ENCODE assay signal across 13 cellular contexts in genomic region chr4:31234494-31234893, GRCh38.
DNase-seq lines count a peak whose midpoint lies in the region; ATAC-seq and FAIRE-seq lines count a peak whose summit lies in the region.
"Had no signal": no experiment of that assay in that cellular context is flagged by ENCODE, and none has a peak within 500 bp of the region (broad histone marks: within the 10 kb centered on the region; RNA-seq: fewer than 3 reads in every experiment).

No MANE protein-coding gene starts in this region.

- peak overlapping the region in 1 of 2 donors; percentile 40 for H3K27ac Mint-ChIP-seq in stimulated activated naive CD8-positive, alpha-beta T cell treated with anti-CD3 and anti-CD28 coated beads, Interleukin-15, amount 100 ng/mL, for 72 hours
- H3K27ac Mint-ChIP-seq: activated B cell treated with CpG ODN at 0.5 μM for 24 hours, B cell had no signal

- H3K27me3 Mint-ChIP-seq in stimulated activated naive CD8-positive, alpha-beta T cell treated with anti-CD3 and anti-CD28 coated beads, Interleukin-15, amount 100 ng/mL, for 72 hours, result no peaks in the 10 kb centered on the region
- no peaks in the 10 kb centered on the region for H3K27me3 Mint-ChIP-seq in activated T-cell treated with anti-CD3 and anti-CD28 coated beads, Interleukin-2, amount 50 U/mL, for 4 hours (ENCODE audit: low read depth)
- H3K27me3 Mint-ChIP-seq: activated B cell treated with CpG ODN at 0.5 μM for 24 hours, B cell had no signal

- no peaks in the 10 kb centered on the region for H3K36me3 Mint-ChIP-seq in activated T-cell treated with anti-CD3 and anti-CD28 coated beads, Interleukin-2, amount 50 U/mL, for 4 hours (ENCODE audit: insufficient read depth)

- no peaks in the 10 kb centered on the region for H3K4me1 Mint-ChIP-seq in stimulated activated naive CD8-positive, alpha-beta T cell treated with anti-CD3 and anti-CD28 coated beads, Interleukin-15, amount 100 ng/mL, for 72 hours
- no peaks in the 10 kb centered on the region for H3K4me1 Mint-ChIP-seq in activated T-cell treated with anti-CD3 and anti-CD28 coated beads, Interleukin-2, amount 50 U/mL, for 4 hours (ENCODE audit: low read depth)
- H3K4me1 Mint-ChIP-seq: activated B cell treated with CpG ODN at 0.5 μM for 24 hours, B cell had no signal

- H3K9me3 Mint-ChIP-seq in stimulated activated naive CD8-positive, alpha-beta T cell treated with anti-CD3 and anti-CD28 coated beads, Interleukin-15, amount 100 ng/mL, for 72 hours, result peaks cover 5 to 15% of the 10 kb centered on the region in 2 donors
- peaks cover 12% of the 10 kb centered on the region for H3K9me3 Mint-ChIP-seq in activated T-cell treated with anti-CD3 and anti-CD28 coated beads, Interleukin-2, amount 50 U/mL, for 4 hours

- peak; percentile 40 for ATAC-seq in stimulated activated naive CD8-positive, alpha-beta T cell treated with anti-CD3 and anti-CD28 coated beads, Interleukin-15, amount 100 ng/mL, for 72 hours
- no peak for ATAC-seq in stimulated activated naive CD8-positive, alpha-beta T cell treated with anti-CD3 and anti-CD28 coated beads, Interleukin-15, Interleukin-2, amounts not matched to agents 100 U/mL and 50 U/mL, for 24 hours
- ATAC-seq in HG02938 (IDR thresholded peaks at IDR 0.05; ENCODE audit: unreplicated experiment), result peak; percentile 63
- no peak for ATAC-seq in activated T-cell treated with anti-CD3 and anti-CD28 coated beads, Interleukin-2, amount 50 U/mL, for 4 hours
- ATAC-seq: gastroesophageal sphincter had no signal

- peak in 1 of 2 donors; percentile 16 for DNase-seq in stimulated activated naive CD8-positive, alpha-beta T cell treated with anti-CD3 and anti-CD28 coated beads, Interleukin-15, amount 100 ng/mL, for 72 hours
- DNase-seq in stimulated activated naive CD8-positive, alpha-beta T cell treated with anti-CD3 and anti-CD28 coated beads, Interleukin-15, Interleukin-2, amounts not matched to agents 100 U/mL and 50 U/mL, for 24 hours, result no peak
- peak; percentile 18 for DNase-seq in RPMI8226
- DNase-seq in NOMO-1 treated with dmso at 0.1 percent for 144 hours (lab: John Stamatoyannopoulos, UW; ENCODE audit: unreplicated experiment), result no peak
- DNase-seq in activated CD4-positive, CD25-positive, alpha-beta regulatory T cell treated with anti-CD3 and anti-CD28 coated beads, Interleukin-2, amount 50 U/mL, for 72 hours, result no peak
- no peak for DNase-seq in RCC 7860 (ENCODE audit: low spot score)
- no peak for DNase-seq in activated T-cell treated with anti-CD3 and anti-CD28 coated beads, Interleukin-2, amount 50 U/mL, for 4 hours
- DNase-seq: activated B cell treated with CpG ODN at 0.5 μM for 24 hours; activated naive CD4-positive, alpha-beta T cell treated with Interleukin-2 at 50 U/mL for 16 hours; NCI-H1694 treated with DMSO at 0.1 percent for 48 hours had no signal

- FAIRE-seq in RCC 7860 (lab: Jason Lieb, UNC), result no peak

- no peak overlapping the region for H3K4me3 Mint-ChIP-seq in stimulated activated naive CD8-positive, alpha-beta T cell treated with anti-CD3 and anti-CD28 coated beads, Interleukin-15, amount 100 ng/mL, for 72 hours
- no peak overlapping the region for H3K4me3 Mint-ChIP-seq in activated T-cell treated with anti-CD3 and anti-CD28 coated beads, Interleukin-2, amount 50 U/mL, for 4 hours
- H3K4me3 Mint-ChIP-seq: activated B cell treated with CpG ODN at 0.5 μM for 24 hours, B cell had no signal

Comparison
In these comparisons a context has a peak if more than half of its experiments do, and no peak if none do; other contexts are left out.
1. ATAC-seq: peak in stimulated activated naive CD8-positive, alpha-beta T cell treated with anti-CD3 and anti-CD28 coated beads, Interleukin-15, amount 100 ng/mL, for 72 hours (single experiment) and HG02938 (single experiment); none in stimulated activated naive CD8-positive, alpha-beta T cell treated with anti-CD3 and anti-CD28 coated beads, Interleukin-15, Interleukin-2, amounts not matched to agents 100 U/mL and 50 U/mL, for 24 hours (single experiment) and activated T-cell treated with anti-CD3 and anti-CD28 coated beads, Interleukin-2, amount 50 U/mL, for 4 hours (0 of 2).